In genomic region chr5:175867587-175868347, GRCh38 we compare ENCODE assay signal across 8 cellular contexts. TPM values are rescaled to one million over a fixed set of nuclear protein-coding genes. Genes with fewer than 3 reads are reported as not detected.
DNase-seq lines count a peak whose midpoint lies in the region; ATAC-seq, FAIRE-seq and TF ChIP-seq lines count a peak whose summit lies in the region.

No MANE protein-coding gene starts in this region.

- peaks cover 9% of the 10 kb centered on the region for H3K4me1 Mint-ChIP-seq in stimulated activated effector memory CD8-positive, alpha-beta T cell treated with anti-CD3 and anti-CD28 coated beads, Interleukin-12 subunit alpha, Interleukin-12 subunit beta, amount 100 ng/mL, for 72 hours

- no peaks in the 10 kb centered on the region for H3K9me3 Mint-ChIP-seq in stimulated activated effector memory CD8-positive, alpha-beta T cell treated with anti-CD3 and anti-CD28 coated beads, Interleukin-12 subunit alpha, Interleukin-12 subunit beta, amount 100 ng/mL, for 72 hours

- no peak overlapping the region for H3K27ac Mint-ChIP-seq in stimulated activated effector memory CD8-positive, alpha-beta T cell treated with anti-CD3 and anti-CD28 coated beads, Interleukin-12 subunit alpha, Interleukin-12 subunit beta, amount 100 ng/mL, for 72 hours

- H3K4me3 Mint-ChIP-seq in stimulated activated effector memory CD8-positive, alpha-beta T cell treated with anti-CD3 and anti-CD28 coated beads, Interleukin-12 subunit alpha, Interleukin-12 subunit beta, amount 100 ng/mL, for 72 hours, result no peak overlapping the region

- H3K4me3 ChIP-seq in BE2C (ENCODE audit: low read depth, low read length) (no peak overlapping the region; the same call in 1 of the 2 replicates), fibroblast of villous mesenchyme (ENCODE audit: low read depth, low read length) (no peak overlapping the region)

- DNase-seq in BE2C (peak; percentile 90), GM18507 (ENCODE audit: extremely low spot score, insufficient read length, low read depth) (no peak), NCI-H524 (lab: John Stamatoyannopoulos, UW) (peak; percentile 73 to 78), fibroblast of villous mesenchyme (ENCODE audit: low read depth) (no peak), putamen (ENCODE audit: low spot score) (no peak), mesenteric fat pad (ENCODE audit: low spot score) (no peak)
- DNase-seq in stimulated activated effector memory CD8-positive, alpha-beta T cell treated with anti-CD3 and anti-CD28 coated beads, Interleukin-12 subunit alpha, Interleukin-12 subunit beta, amount 100 ng/mL, for 72 hours (ENCODE audit: low spot score in 2 of 2), result no peak
- no peak for DNase-seq in activated CD4-positive, alpha-beta T cell treated with anti-CD3 and anti-CD28 coated beads for 1 hour

- ATAC-seq in stimulated activated effector memory CD8-positive, alpha-beta T cell treated with anti-CD3 and anti-CD28 coated beads, Interleukin-12 subunit alpha, Interleukin-12 subunit beta, amount 100 ng/mL, for 72 hours, result no peak

- H3K36me3 ChIP-seq in BE2C, result peaks cover 6% of the 10 kb centered on the region; the same call in 1 of the 2 replicates

- H3K36me3 Mint-ChIP-seq in stimulated activated effector memory CD8-positive, alpha-beta T cell treated with anti-CD3 and anti-CD28 coated beads, Interleukin-12 subunit alpha, Interleukin-12 subunit beta, amount 100 ng/mL, for 72 hours, result no peaks in the 10 kb centered on the region

- no peaks in the 10 kb centered on the region for H3K27me3 ChIP-seq in BE2C

- FAIRE-seq in GM18507 (lab: Jason Lieb, UNC), result peak; percentile 29

- no peaks in the 10 kb centered on the region for H3K9me3 ChIP-seq in BE2C

- TF ChIP-seq CTCF in BE2C (IDR thresholded peaks at IDR 0.05; ENCODE audit: low read depth, low read length) (peak; percentile 72), fibroblast of villous mesenchyme (IDR thresholded peaks at IDR 0.05; ENCODE audit: insufficient read depth, low read depth, low read length) (peak; percentile 4)

- H3K4me1 ChIP-seq in BE2C, result peaks cover 46% of the 10 kb centered on the region

RNA-seq across cellular contexts. Expression of gene CPLX2, which starts 3.6 kb away (rescaled TPM):
- polyA plus RNA-seq in BE2C (2012; ENCODE audit: insufficient read depth, insufficient read length, low read depth), result 271 TPM
- total RNA-seq in fibroblast of villous mesenchyme (not detected in 2 replicates), mesenteric fat pad (not detected)

Comparison
In these comparisons a context has a peak if more than half of its experiments do, and no peak if none do; other contexts are left out.
1. DNase-seq: peak in BE2C (single experiment) and NCI-H524 (2 of 2); none in GM18507 (single experiment), fibroblast of villous mesenchyme (single experiment), putamen (single experiment), mesenteric fat pad (single experiment), stimulated activated effector memory CD8-positive, alpha-beta T cell treated with anti-CD3 and anti-CD28 coated beads, Interleukin-12 subunit alpha, Interleukin-12 subunit beta, amount 100 ng/mL, for 72 hours (0 of 2) and activated CD4-positive, alpha-beta T cell treated with anti-CD3 and anti-CD28 coated beads for 1 hour (single experiment).